24 cellular contexts compared by ENCODE assay signal in genomic region chr10:57145548-57145947, GRCh38.
DNase-seq lines count a peak whose midpoint lies in the region; ATAC-seq lines count a peak whose summit lies in the region.
"Had no signal": no experiment of that assay in that cellular context is flagged by ENCODE, and none has a peak within 500 bp of the region (broad histone marks: within the 10 kb centered on the region; RNA-seq: fewer than 3 reads in every experiment).

No MANE protein-coding gene starts in this region.

- ATAC-seq in GM19043 (IDR thresholded peaks at IDR 0.05; ENCODE audit: low read depth, unreplicated experiment) (peak; percentile 68), GM21737 (IDR thresholded peaks at IDR 0.05; ENCODE audit: unreplicated experiment) (peak; percentile 76), HG03025 (IDR thresholded peaks at IDR 0.05; ENCODE audit: low FRiP score, unreplicated experiment) (peak; percentile 56), HG03575 (IDR thresholded peaks at IDR 0.05; ENCODE audit: extremely low read depth, insufficient number of reproducible peaks, low FRiP score, unreplicated experiment) (peak; percentile 69), Right ventricle myocardium inferior (no peak)
- ATAC-seq: body of pancreas; left lung; naive thymus-derived CD8-positive, alpha-beta T cell; stimulated activated naive CD8-positive, alpha-beta T cell treated with anti-CD3 and anti-CD28 coated beads, Interleukin-15, Interleukin-2, amounts not matched to agents 100 U/mL and 50 U/mL, for 24 hours had no signal

- DNase-seq in NCI-H2081 (lab: John Stamatoyannopoulos, UW) (no peak), mesenteric fat pad (ENCODE audit: low spot score) (no peak), Right ventricle myocardium inferior (ENCODE audit: missing footprints) (no peak)
- DNase-seq in activated CD4-positive, CD25-positive, alpha-beta regulatory T cell (lab: John Stamatoyannopoulos, UW): no peak
- DNase-seq: activated B cell treated with CpG ODN at 0.5 μM for 24 hours; activated CD4-positive, alpha-beta memory T cell treated with anti-CD3 and anti-CD28 coated beads for 36 hours; activated gamma-delta T cell; body of pancreas; foreskin fibroblast; immature natural killer cell; KG1; left lung; MV-4-11; naive thymus-derived CD8-positive, alpha-beta T cell; NCI-H187; ovary; Right ventricle myocardium superior; spleen; stimulated activated CD4-positive, alpha-beta T cell treated with anti-CD3 and anti-CD28 coated beads, Interleukin-4, amount 100 ng/mL, for 1 hour; stimulated activated naive CD8-positive, alpha-beta T cell treated with anti-CD3 and anti-CD28 coated beads, Interleukin-15, Interleukin-2, amounts not matched to agents 100 U/mL and 50 U/mL, for 24 hours had no signal

- intact Hi-C loops in Right ventricle myocardium inferior (cut with DNase I): no loop called here
